ENCODE assay signal across 34 cellular contexts in the genomic region with DNA sequence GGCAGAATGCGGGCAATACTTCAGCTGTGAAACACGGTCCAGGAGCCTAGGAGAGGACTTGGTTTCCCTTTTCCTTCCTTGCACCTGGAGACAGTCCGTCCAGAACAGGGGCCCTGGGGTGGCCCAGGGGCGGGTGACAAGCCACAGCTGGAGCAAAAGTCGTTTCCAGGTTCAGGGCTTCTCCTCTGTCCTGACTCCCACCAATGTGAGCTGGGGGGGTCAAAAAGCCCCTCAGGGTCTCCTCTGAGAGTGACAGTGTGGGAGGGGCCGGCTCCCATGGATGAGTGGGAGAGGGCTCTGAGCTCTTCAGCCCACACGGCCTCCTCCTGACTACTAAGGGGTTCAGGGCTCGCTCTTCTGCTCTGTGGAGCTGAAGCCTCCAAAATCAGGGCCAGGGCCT.
"Had no signal": no experiment of that assay in that cellular context is flagged by ENCODE, and none has a peak within 500 bp of the region (broad histone marks: within the 10 kb centered on the region; RNA-seq: fewer than 3 reads in every experiment).

No MANE protein-coding gene starts in this region.

- H3K27ac Mint-ChIP-seq: activated CD4-positive, alpha-beta T cell treated with anti-CD3 and anti-CD28 coated beads for 36 hours; activated CD4-positive, alpha-beta T cell treated with anti-CD3 and anti-CD28 coated beads, Interleukin-2, amount 10 ng/mL, durations not matched to agents 7 days and 5 days; activated CD8-positive, alpha-beta T cell treated with anti-CD3 and anti-CD28 coated beads, Interleukin-2, amount 10 ng/mL, durations not matched to agents 7 days and 5 days; activated naive CD4-positive, alpha-beta T cell treated with anti-CD3 and anti-CD28 coated beads, Interleukin-2, amount 10 ng/mL, durations not matched to agents 7 days and 5 days; activated naive CD8-positive, alpha-beta T cell; activated naive CD8-positive, alpha-beta T cell treated with anti-CD3 and anti-CD28 coated beads, Interleukin-2, amount 50 U/mL, for 24 hours; activated T-helper 1 cell treated with anti-CD3 and anti-CD28 coated beads, Interleukin-12 subunit alpha, Interleukin-12 subunit beta, Interleukin-2, Interleukin-4 antibody, amounts not matched to agents 30 ng/mL and 10 ng/mL and 1 ng/mL, durations not matched to agents 14 hours and 24 hours and 36 hours had no signal

- H3K27me3 ChIP-seq: Peyer's patch had no signal

- H3K4me3 ChIP-seq: Peyer's patch had no signal

- H3K9me3 Mint-ChIP-seq: activated CD4-positive, alpha-beta T cell treated with anti-CD3 and anti-CD28 coated beads, Interleukin-2, amount 10 ng/mL, durations not matched to agents 7 days and 5 days; activated naive CD4-positive, alpha-beta T cell treated with anti-CD3 and anti-CD28 coated beads, Interleukin-2, amount 10 ng/mL, durations not matched to agents 7 days and 5 days; activated naive CD8-positive, alpha-beta T cell treated with anti-CD3 and anti-CD28 coated beads, Interleukin-2, amount 50 U/mL, for 24 hours; activated T-cell treated with anti-CD3 and anti-CD28 coated beads, Interleukin-2, amount 50 U/mL, for 4 hours; activated T-helper 1 cell treated with anti-CD3 and anti-CD28 coated beads, Interleukin-12 subunit alpha, Interleukin-12 subunit beta, Interleukin-2, Interleukin-4 antibody, amounts not matched to agents 30 ng/mL and 10 ng/mL and 1 ng/mL, durations not matched to agents 14 hours and 24 hours and 36 hours had no signal

- H3K27ac ChIP-seq: KMS-11, Peyer's patch had no signal

- DNase-seq: activated CD4-positive, alpha-beta T cell treated with anti-CD3 and anti-CD28 coated beads for 36 hours; activated CD4-positive, alpha-beta T cell treated with anti-CD3 and anti-CD28 coated beads, Interleukin-2, amount 10 ng/mL, durations not matched to agents 7 days and 5 days; activated CD4-positive, alpha-beta T cell treated with anti-CD3 and anti-CD28 coated beads, Interleukin-2, amount 50 U/mL, for 48 hours; activated CD8-positive, alpha-beta T cell treated with anti-CD3 and anti-CD28 coated beads, Interleukin-2, amount 10 ng/mL, durations not matched to agents 7 days and 5 days; activated naive CD4-positive, alpha-beta T cell treated with anti-CD3 and anti-CD28 coated beads, Interleukin-2, amount 10 ng/mL, durations not matched to agents 7 days and 5 days; activated naive CD8-positive, alpha-beta T cell treated with anti-CD3 and anti-CD28 coated beads, Interleukin-2, amount 50 U/mL, for 24 hours; activated T-cell treated with anti-CD3 and anti-CD28 coated beads for 4 hours; activated T-cell treated with anti-CD3 and anti-CD28 coated beads, Interleukin-2, amount 50 U/mL, for 4 hours; aorta; MM.1S; MV-4-11; NCI-H1092 treated with DMSO at 0.1 percent for 48 hours; NCI-H1417; NCI-H146; NCI-H187; NCI-H2029 treated with DMSO at 0.1 percent for 48 hours; NCI-H2107; NCI-H2171; NCI-H510A; NCI-H526; NCI-H748 treated with DMSO at 0.1 percent for 48 hours; NK-92 treated with Interleukin-12 subunit alpha and Interleukin-12 subunit beta, amount 100 ng/mL, for 24 hours; PC-3; Peyer's patch; RPMI8226; SIG-M5; SW 1271; T-helper 1 cell; T1000 had no signal

- H3K9me3 ChIP-seq: Peyer's patch had no signal

- H3K4me1 Mint-ChIP-seq: activated CD4-positive, alpha-beta T cell treated with anti-CD3 and anti-CD28 coated beads for 36 hours; activated CD4-positive, alpha-beta T cell treated with anti-CD3 and anti-CD28 coated beads, Interleukin-2, amount 10 ng/mL, durations not matched to agents 7 days and 5 days; activated naive CD4-positive, alpha-beta T cell treated with anti-CD3 and anti-CD28 coated beads, Interleukin-2, amount 10 ng/mL, durations not matched to agents 7 days and 5 days; activated naive CD8-positive, alpha-beta T cell treated with anti-CD3 and anti-CD28 coated beads, Interleukin-2, amount 50 U/mL, for 24 hours had no signal

- H3K4me3 Mint-ChIP-seq: activated CD4-positive, alpha-beta T cell treated with anti-CD3 and anti-CD28 coated beads for 36 hours; activated CD4-positive, alpha-beta T cell treated with anti-CD3 and anti-CD28 coated beads, Interleukin-2, amount 10 ng/mL, durations not matched to agents 7 days and 5 days; activated CD8-positive, alpha-beta T cell treated with anti-CD3 and anti-CD28 coated beads, Interleukin-2, amount 10 ng/mL, durations not matched to agents 7 days and 5 days; activated naive CD4-positive, alpha-beta T cell treated with anti-CD3 and anti-CD28 coated beads, Interleukin-2, amount 10 ng/mL, durations not matched to agents 7 days and 5 days; activated naive CD8-positive, alpha-beta T cell; activated naive CD8-positive, alpha-beta T cell treated with anti-CD3 and anti-CD28 coated beads, Interleukin-2, amount 50 U/mL, for 24 hours; activated T-cell treated with anti-CD3 and anti-CD28 coated beads, Interleukin-2, amount 50 U/mL, for 4 hours; activated T-helper 1 cell treated with anti-CD3 and anti-CD28 coated beads, Interleukin-12 subunit alpha, Interleukin-12 subunit beta, Interleukin-2, Interleukin-4 antibody, amounts not matched to agents 30 ng/mL and 10 ng/mL and 1 ng/mL, durations not matched to agents 14 hours and 24 hours and 36 hours had no signal

- H3K36me3 Mint-ChIP-seq: activated naive CD8-positive, alpha-beta T cell had no signal

- H3K27me3 Mint-ChIP-seq: activated CD4-positive, alpha-beta T cell treated with anti-CD3 and anti-CD28 coated beads for 36 hours; activated CD4-positive, alpha-beta T cell treated with anti-CD3 and anti-CD28 coated beads, Interleukin-2, amount 10 ng/mL, durations not matched to agents 7 days and 5 days; activated naive CD4-positive, alpha-beta T cell treated with anti-CD3 and anti-CD28 coated beads, Interleukin-2, amount 10 ng/mL, durations not matched to agents 7 days and 5 days; activated naive CD8-positive, alpha-beta T cell; activated naive CD8-positive, alpha-beta T cell treated with anti-CD3 and anti-CD28 coated beads, Interleukin-2, amount 50 U/mL, for 24 hours had no signal

- ATAC-seq: activated CD4-positive, alpha-beta T cell treated with anti-CD3 and anti-CD28 coated beads for 36 hours; activated CD8-positive, alpha-beta T cell treated with anti-CD3 and anti-CD28 coated beads, Interleukin-2, amount 10 ng/mL, durations not matched to agents 7 days and 5 days; activated naive CD8-positive, alpha-beta T cell treated with anti-CD3 and anti-CD28 coated beads, Interleukin-2, amount 50 U/mL, for 24 hours; activated T-cell treated with anti-CD3 and anti-CD28 coated beads, Interleukin-2, amount 50 U/mL, for 4 hours; PC-3; Right ventricle myocardium inferior; SK-N-SH treated with all-trans-retinoic acid at 6 μM for 48 hours had no signal

- H3K9ac ChIP-seq: KMS-11 had no signal

- H3K4me2 ChIP-seq: KMS-11 had no signal
